In genomic region chr1:156506450-156506849, GRCh38 we compare ENCODE assay signal across 1 cellular context.
TF ChIP-seq lines count a peak whose summit lies in the region.

No MANE protein-coding gene starts in this region.

TF ChIP-seq in HepG2, 621 proteins besides CTCF, POLR2A, EP300 and RAD21 (continued from another document):
- TF ChIP-seq MYPOP (CRISPR knock-in tag; IDR thresholded peaks at IDR 0.05) (no peak), ARID5B (CRISPR knock-in tag; IDR thresholded peaks at IDR 0.05) (no peak), HNRNPLL (IDR thresholded peaks at IDR 0.05; ENCODE audit: low read depth, low read length, poor library complexity, severe bottlenecking) (no peak), ZSCAN22 (CRISPR knock-in tag; IDR thresholded peaks at IDR 0.05) (no peak)
